In genomic region chr13:67230243-67230773, GRCh38 we compare ENCODE assay signal across 8 cellular contexts. TPM values are rescaled to one million over a fixed set of nuclear protein-coding genes. Genes with fewer than 3 reads are reported as not detected.
DNase-seq lines count a peak whose midpoint lies in the region; ATAC-seq, FAIRE-seq and TF ChIP-seq lines count a peak whose summit lies in the region.

TSS of gene PCDH9 (minus strand) at chr13:67230336. CDS start at chr13:67228440, 1,896 bp downstream.

- DNase-seq in AML-193 (lab: John Stamatoyannopoulos, UW) (peak; percentile 64 to 72), GM19239 (ENCODE audit: insufficient read length, low spot score) (peak; percentile 66), NCI-H524 (lab: John Stamatoyannopoulos, UW) (peak; percentile 91 to 95), dorsolateral prefrontal cortex (peak; percentile 97 to 99 (median 99))
- DNase-seq in activated CD4-positive, alpha-beta T cell treated with anti-CD3 and anti-CD28 coated beads, Interleukin-2, amount 50 U/mL, for 4 hours = peak; percentile 75 to 76
- DNase-seq in stimulated activated CD4-positive, alpha-beta T cell treated with anti-CD3 and anti-CD28 coated beads, Interleukin-4, amount 100 ng/mL, for 1 hour = peak; percentile 88

- TF ChIP-seq RAD21 in liver (IDR thresholded peaks at IDR 0.05) = peak; percentile 34 to 36

- peak; percentile 89 for FAIRE-seq in GM19239 (lab: Jason Lieb, UNC)

- intact Hi-C loops in dorsolateral prefrontal cortex (cut with DNase I) = loop anchor here in 1 of 2 donors (5.0 kb wide), 1 partner anchor 1573 kb away; no protein-coding TSS in a partner anchor

- H3K27me3 ChIP-seq in dorsolateral prefrontal cortex (no peaks in the 10 kb centered on the region), liver (ENCODE audit: control insufficient read depth in 4 of 4, insufficient read depth in 4 of 4, low read length in 3 of 4) (peaks cover 0 to 13% (median 0%) of the 10 kb centered on the region in 4 donors)

- H3K36me3 ChIP-seq in liver (ENCODE audit: control insufficient read depth in 4 of 4, insufficient read depth in 3 of 4, low read depth in 1 of 4, low read length in 3 of 4) = no peaks in the 10 kb centered on the region

- ATAC-seq in HG03439 (IDR thresholded peaks at IDR 0.05; ENCODE audit: unreplicated experiment) = peak; percentile 98

- peaks cover 0 to 32% (median 12%) of the 10 kb centered on the region in 4 donors for H3K4me1 ChIP-seq in liver (ENCODE audit: control insufficient read depth in 4 of 4, insufficient read depth in 4 of 4, low read length in 3 of 4)

- H3K27ac ChIP-seq in dorsolateral prefrontal cortex (peak within 1 kb of the TSS; percentile 85 to 99 (median 96)), liver (ENCODE audit: low read depth in 1 of 2, low read length in 2 of 2) (peak within 1 kb of the TSS; percentile 76 to 83)

- TF ChIP-seq CTCF in dorsolateral prefrontal cortex (IDR thresholded peaks at IDR 0.05 in 54 of 56, conservative IDR thresholded peaks at IDR 0.05 in 2 of 56; ENCODE audit: low read depth in 1 of 56, partially characterized antibody in 56 of 56) (peak in 16 of 56 donors; percentile 5 to 44 (median 24)), liver (IDR thresholded peaks at IDR 0.05; ENCODE audit: low read depth, low read length, missing input control) (no peak)

- H3K4me3 ChIP-seq in dorsolateral prefrontal cortex = peak within 1 kb of the TSS; percentile 53 to 97 (median 84)
- peak within 1 kb of the TSS; percentile 64 to 88 (median 74) for H3K4me3 ChIP-seq in liver (ENCODE audit: low read depth in 1 of 3, low read length in 3 of 3)

- WGBS in liver = under 1% methylated on average over 52 of the region's 52 CpGs

- H3K9me3 ChIP-seq in liver (ENCODE audit: control insufficient read depth in 4 of 4, low read length in 3 of 4) = no peaks in the 10 kb centered on the region

- peak within 1 kb of the TSS; percentile 52 to 94 for H3K9ac ChIP-seq in liver (ENCODE audit: low read depth in 1 of 2, low read length in 2 of 2)

TF ChIP-seq in liver, 16 proteins besides CTCF, POLR2A, EP300 and RAD21:
- TF ChIP-seq ZBTB33 (IDR thresholded peaks at IDR 0.05) (peak; percentile 48), EGR1 (IDR thresholded peaks at IDR 0.05; ENCODE audit: low read depth in 2 of 2) (peak in 1 of 2 donors; percentile 87), GABPA (IDR thresholded peaks at IDR 0.05 in 1 of 2, conservative IDR thresholded peaks at IDR 0.05 in 1 of 2) (peak in 1 of 2 donors; percentile 40), ATF3 (IDR thresholded peaks at IDR 0.05) (no peak), YY1 (IDR thresholded peaks at IDR 0.05) (peak; percentile 68), FOXA2 (IDR thresholded peaks at IDR 0.05) (no peak), HNF4G (IDR thresholded peaks at IDR 0.05) (no peak), HNF4A (conservative IDR thresholded peaks at IDR 0.05) (no peak), FOXA1 (IDR thresholded peaks at IDR 0.05) (no peak), RXRA (IDR thresholded peaks at IDR 0.05) (peak in 1 of 2 donors; percentile 43), JUND (IDR thresholded peaks at IDR 0.05) (peak in 1 of 2 donors; percentile 31), REST (IDR thresholded peaks at IDR 0.05) (peak; percentile 73), SP1 (IDR thresholded peaks at IDR 0.05) (peak; percentile 72), NR2F2 (IDR thresholded peaks at IDR 0.05) (no peak), TAF1 (conservative IDR thresholded peaks at IDR 0.05) (peak; percentile 63), MAX (IDR thresholded peaks at IDR 0.05) (peak; percentile 69)

RNA-seq across cellular contexts. Expression of gene PCDH9, which starts in this region (rescaled TPM):
- total RNA-seq in dorsolateral prefrontal cortex (100 to 1,000 TPM; 181 to 426 (median 260) TPM), liver (1 to 10 TPM; 2.3 to 4.0 TPM)
- polyA plus RNA-seq in liver = 1 to 10 TPM in 1 of 2 donors, under 1 TPM in 1; 0.90 to 2.1 TPM

Comparison
In these comparisons a context has a peak if more than half of its experiments do, and no peak if none do; other contexts are left out.
1. Peak in every context shown above with its lines: DNase-seq, ATAC-seq, H3K4me3 ChIP-seq and H3K27ac ChIP-seq.
2. RNA of gene PCDH9 (total RNA-seq): 181 to 426 TPM in dorsolateral prefrontal cortex; 2.3 to 4.0 TPM in liver; every median in the first group is over 10 times any median in the second.